In the genomic region with DNA sequence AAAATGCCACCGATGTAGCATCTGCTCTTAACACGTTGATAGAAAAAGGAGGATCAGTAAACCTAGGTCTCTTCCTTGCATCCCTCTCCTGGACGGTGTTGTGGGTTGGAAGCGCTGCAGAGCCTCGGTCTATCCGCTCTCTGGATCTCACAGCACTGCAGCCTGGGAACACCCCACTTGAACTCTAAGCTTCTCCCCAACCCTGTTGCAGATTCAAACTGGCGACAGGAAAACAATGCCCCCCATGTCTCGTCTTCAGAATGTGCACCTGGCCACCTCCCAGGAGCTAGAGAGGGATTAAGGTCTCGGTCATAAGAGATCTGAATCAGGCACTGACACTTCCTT, we compare ENCODE assay signal across 7 cellular contexts. TPM values are rescaled to one million over a fixed set of nuclear protein-coding genes. Genes with fewer than 3 reads are reported as not detected.
A peak's percentile ranks its signal among the peaks of the same experiment; 100 is the strongest.
DNase-seq lines count a peak whose midpoint lies in the region; ATAC-seq lines count a peak whose summit lies in the region.

No MANE protein-coding gene starts in this region.

- intact Hi-C loops in right cardiac atrium (cut with DNase I), result no loop called here

- peak; percentile 18 for DNase-seq in EH (ENCODE audit: low read depth)
- no peak for DNase-seq in activated CD4-positive, alpha-beta memory T cell treated with anti-CD3 and anti-CD28 coated beads, Interleukin-2, amount 10 ng/mL, durations not matched to agents 7 days and 5 days
- DNase-seq in right cardiac atrium, result no peak
- no peak for DNase-seq in skeletal muscle cell (ENCODE audit: low read depth)
- DNase-seq in LoVo (ENCODE audit: low spot score), result no peak

- H3K27ac ChIP-seq in HUES6 (ENCODE audit: low read depth, low read length) (peak overlapping the region; percentile 0; the same call in 1 of the 2 replicates), right cardiac atrium (ENCODE audit: low read length) (peak overlapping the region; percentile 94)

- no peaks in the 10 kb centered on the region for H3K9me3 Mint-ChIP-seq in activated CD4-positive, alpha-beta memory T cell treated with anti-CD3 and anti-CD28 coated beads, Interleukin-2, amount 10 ng/mL, durations not matched to agents 7 days and 5 days

- CTCF ChIA-PET in activated CD4-positive, alpha-beta memory T cell treated with anti-CD3 and anti-CD28 coated beads, Interleukin-2, amount 10 ng/mL, durations not matched to agents 7 days and 5 days (lab: Charles Lee), result interaction anchor here (1.0 to 3.3 kb wide), 7 partner anchors 14 to 274 kb away, joined by 3 to 18 read pairs (median 9); no protein-coding TSS in a partner anchor

- H3K9ac ChIP-seq in HUES6 (ENCODE audit: low read length), result peak overlapping the region; percentile 69

- H3K9me3 ChIP-seq in HUES6 (ENCODE audit: control insufficient read depth, insufficient read depth, low read depth, low read length) (peaks cover 8% of the 10 kb centered on the region), right cardiac atrium (ENCODE audit: control insufficient read depth, low read length) (no peaks in the 10 kb centered on the region)

- H3K27ac Mint-ChIP-seq in activated CD4-positive, alpha-beta memory T cell treated with anti-CD3 and anti-CD28 coated beads, Interleukin-2, amount 10 ng/mL, durations not matched to agents 7 days and 5 days, result peak overlapping the region; percentile 83

- H3K36me3 Mint-ChIP-seq in activated CD4-positive, alpha-beta memory T cell treated with anti-CD3 and anti-CD28 coated beads, Interleukin-2, amount 10 ng/mL, durations not matched to agents 7 days and 5 days (ENCODE audit: low read depth), result peaks cover 3% of the 10 kb centered on the region

- no peaks in the 10 kb centered on the region for H3K36me3 ChIP-seq in HUES6 (ENCODE audit: control insufficient read depth, insufficient read depth, low read length)

- H3K4me1 ChIP-seq in HUES6 (ENCODE audit: control insufficient read depth, insufficient read depth, low read length) (peaks cover 5% of the 10 kb centered on the region; the same call in 1 of the 2 replicates), right cardiac atrium (ENCODE audit: control insufficient read depth, insufficient read depth, low read length) (no peaks in the 10 kb centered on the region)

- POLR2A ChIA-PET in activated CD4-positive, alpha-beta memory T cell treated with anti-CD3 and anti-CD28 coated beads, Interleukin-2, amount 10 ng/mL, durations not matched to agents 7 days and 5 days (lab: Charles Lee), result interaction anchor here (0.8 to 2.9 kb wide), 9 partner anchors 8 to 310 kb away, joined by 3 to 16 read pairs (median 5); partner anchors contain the start of gene CCDC15

- H3K27me3 ChIP-seq in HUES6 (ENCODE audit: control insufficient read depth, insufficient read depth, low read length), result no peaks in the 10 kb centered on the region
- no peaks in the 10 kb centered on the region for H3K27me3 ChIP-seq in right cardiac atrium (ENCODE audit: control insufficient read depth, insufficient read depth)

- peaks cover 22% of the 10 kb centered on the region for H3K4me1 Mint-ChIP-seq in activated CD4-positive, alpha-beta memory T cell treated with anti-CD3 and anti-CD28 coated beads, Interleukin-2, amount 10 ng/mL, durations not matched to agents 7 days and 5 days

- 1% methylated on average over 9 of the region's 9 CpGs for WGBS in right cardiac atrium

- H3K4me3 ChIP-seq in HUES6 (ENCODE audit: low read depth, low read length) (peak overlapping the region; percentile 87), right cardiac atrium (ENCODE audit: low read length) (peak overlapping the region; percentile 88), skeletal muscle cell (ENCODE audit: low read depth, low read length) (peak overlapping the region; percentile 88)

- ATAC-seq in right cardiac atrium (no peak), HG03097 (IDR thresholded peaks at IDR 0.05; ENCODE audit: low FRiP score, unreplicated experiment) (no peak)

- H3K27me3 Mint-ChIP-seq in activated CD4-positive, alpha-beta memory T cell treated with anti-CD3 and anti-CD28 coated beads, Interleukin-2, amount 10 ng/mL, durations not matched to agents 7 days and 5 days, result peaks cover 2% of the 10 kb centered on the region

- peak overlapping the region; percentile 94 for H3K4me3 Mint-ChIP-seq in activated CD4-positive, alpha-beta memory T cell treated with anti-CD3 and anti-CD28 coated beads, Interleukin-2, amount 10 ng/mL, durations not matched to agents 7 days and 5 days

RNA-seq across cellular contexts. Expression of gene TMEM218, which starts 0.5 kb away (rescaled TPM):
- 10 to 100 TPM; 13.7 to 15.6 TPM for total RNA-seq in activated CD4-positive, alpha-beta memory T cell treated with anti-CD3 and anti-CD28 coated beads, Interleukin-2, amount 10 ng/mL, durations not matched to agents 7 days and 5 days
- total RNA-seq in right cardiac atrium, result 10 to 100 TPM; 11.1 to 13.2 (median 11.7) TPM
- polyA plus RNA-seq in right cardiac atrium, result 14.1 TPM

RNA-seq across cellular contexts. Expression of gene SLC37A2, which starts 47.9 kb away (rescaled TPM):
- 1 to 10 TPM; 2.2 to 2.6 TPM for total RNA-seq in activated CD4-positive, alpha-beta memory T cell treated with anti-CD3 and anti-CD28 coated beads, Interleukin-2, amount 10 ng/mL, durations not matched to agents 7 days and 5 days
- 1 to 10 TPM; 2.9 to 4.6 (median 4.3) TPM for total RNA-seq in right cardiac atrium
- polyA plus RNA-seq in right cardiac atrium, result 0.97 TPM

RNA-seq across cellular contexts. Expression of gene PKNOX2, which starts 53.6 kb away (rescaled TPM):
- total RNA-seq in activated CD4-positive, alpha-beta memory T cell treated with anti-CD3 and anti-CD28 coated beads, Interleukin-2, amount 10 ng/mL, durations not matched to agents 7 days and 5 days, result not detected
- total RNA-seq in right cardiac atrium, result 10 to 100 TPM; 12.5 to 20.2 (median 18.8) TPM
- polyA plus RNA-seq in right cardiac atrium, result 8.1 TPM

Comparison
In these comparisons a context has a peak if more than half of its experiments do, and no peak if none do; other contexts are left out.
1. RNA of gene PKNOX2, which starts 53.6 kb away (total RNA-seq): 12.5 to 20.2 TPM in right cardiac atrium; not detected in activated CD4-positive, alpha-beta memory T cell treated with anti-CD3 and anti-CD28 coated beads, Interleukin-2, amount 10 ng/mL, durations not matched to agents 7 days and 5 days; every median in the first group is over 10 times any median in the second.
2. Peak in every context shown above with its lines, with median percentiles within 50 percentile points of each other: H3K4me3 ChIP-seq.